In genomic region chr12:123973552-123974341, GRCh38 we compare ENCODE assay signal across 1 cellular context.
A peak's percentile ranks its signal among the peaks of the same experiment; 100 is the strongest.
TF ChIP-seq lines count a peak whose summit lies in the region.

No MANE protein-coding gene starts in this region.

TF ChIP-seq in K562, 482 proteins besides CTCF, POLR2A, EP300 and RAD21 (continued from another document and continues in another):
- TF ChIP-seq, protein P1, sequence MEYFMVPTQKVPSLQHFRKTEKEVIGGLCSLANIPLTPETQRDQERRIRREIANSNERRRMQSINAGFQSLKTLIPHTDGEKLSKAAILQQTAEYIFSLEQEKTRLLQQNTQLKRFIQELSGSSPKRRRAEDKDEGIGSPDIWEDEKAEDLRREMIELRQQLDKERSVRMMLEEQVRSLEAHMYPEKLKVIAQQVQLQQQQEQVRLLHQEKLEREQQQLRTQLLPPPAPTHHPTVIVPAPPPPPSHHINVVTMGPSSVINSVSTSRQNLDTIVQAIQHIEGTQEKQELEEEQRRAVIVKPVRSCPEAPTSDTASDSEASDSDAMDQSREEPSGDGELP (CRISPR knock-in tag; IDR thresholded peaks at IDR 0.05; ENCODE audit: borderline replicate concordance), result no peak; the same call in 1 of the 2 replicates
- TF ChIP-seq MCM2 (IDR thresholded peaks at IDR 0.05; ENCODE audit: low read depth) (no peak), HDAC1 (IDR thresholded peaks at IDR 0.05) (peak in 1 of 2 experiments; percentile 42; a peak in 1 of 4 replicates), GTF2F1 (IDR thresholded peaks at IDR 0.05; ENCODE audit: low read depth, low read length) (no peak), KDM2B (CRISPR knock-in tag; IDR thresholded peaks at IDR 0.05) (peak; percentile 69; the same call in 1 of the 2 replicates), ZNF445 (CRISPR knock-in tag; IDR thresholded peaks at IDR 0.05; ENCODE audit: low read depth) (no peak), PYGO2 (tag; IDR thresholded peaks at IDR 0.05) (no peak), ZNF263 (CRISPR knock-in tag; IDR thresholded peaks at IDR 0.05; ENCODE audit: borderline replicate concordance) (no peak), FOXK2 (conservative IDR thresholded peaks at IDR 0.05 in 1 of 2, IDR thresholded peaks at IDR 0.05 in 1 of 2; ENCODE audit: low read depth in 2 of 2) (peak; percentile 24 to 64; a peak in 1 of 4 replicates), TBP (optimal IDR thresholded peaks at IDR 0.05; ENCODE audit: low read depth, low read length) (no peak), UBTF (IDR thresholded peaks at IDR 0.05; ENCODE audit: borderline replicate concordance in 1 of 2, low read depth in 2 of 2, low read length in 2 of 2) (peak; percentile 48 to 92; a peak in 3 of 4 replicates), ZBTB1 (CRISPR knock-in tag; IDR thresholded peaks at IDR 0.05; ENCODE audit: borderline replicate concordance, low read depth) (no peak), TEAD1 (CRISPR knock-in tag; IDR thresholded peaks at IDR 0.05) (no peak), BCOR (IDR thresholded peaks at IDR 0.05) (peak; percentile 45; the same call in 1 of the 2 replicates), ZNF639 (CRISPR knock-in tag; conservative IDR thresholded peaks at IDR 0.05 in 1 of 2, IDR thresholded peaks at IDR 0.05 in 1 of 2) (no peak), ZFX (CRISPR knock-in tag; IDR thresholded peaks at IDR 0.05) (peak; percentile 35), KAT2B (IDR thresholded peaks at IDR 0.05; ENCODE audit: low read depth, low read length) (no peak), ID3 (CRISPR knock-in tag; IDR thresholded peaks at IDR 0.05) (no peak), ID3 (tag; IDR thresholded peaks at IDR 0.05) (no peak), TOE1 (IDR thresholded peaks at IDR 0.05; ENCODE audit: borderline replicate concordance) (0 out of 2 replicates have a peak, but pooled peaks have one; percentile 26), TOE1 (CRISPR knock-in tag; IDR thresholded peaks at IDR 0.05; ENCODE audit: borderline replicate concordance, low read depth) (no peak), MTA3 (IDR thresholded peaks at IDR 0.05; ENCODE audit: borderline replicate concordance) (no peak), E2F8 (IDR thresholded peaks at IDR 0.05; ENCODE audit: low read depth, partially characterized antibody) (no peak), CTBP1 (IDR thresholded peaks at IDR 0.05; ENCODE audit: borderline replicate concordance) (peak; percentile 77), MYBL2 (IDR thresholded peaks at IDR 0.05; ENCODE audit: low read depth) (no peak), MYBL2 (CRISPR knock-in tag; IDR thresholded peaks at IDR 0.05; ENCODE audit: borderline replicate concordance) (no peak), CREBBP (IDR thresholded peaks at IDR 0.05; ENCODE audit: low read depth, low read length) (no peak), ZNF175 (CRISPR knock-in tag; IDR thresholded peaks at IDR 0.05; ENCODE audit: low read depth) (no peak), BCL6 (CRISPR knock-in tag; IDR thresholded peaks at IDR 0.05) (no peak), ETV1 (tag; conservative IDR thresholded peaks at IDR 0.05; ENCODE audit: low read depth) (0 out of 2 replicates have a peak, but pooled peaks have one; percentile 26), MTA2 (IDR thresholded peaks at IDR 0.05; ENCODE audit: low read depth) (no peak), CHD1 (IDR thresholded peaks at IDR 0.05; ENCODE audit: low read length) (peak; percentile 72), HEY1 (CRISPR knock-in tag; IDR thresholded peaks at IDR 0.05; ENCODE audit: borderline replicate concordance) (no peak), ZNF217 (CRISPR knock-in tag; IDR thresholded peaks at IDR 0.05) (no peak)
- TF ChIP-seq, protein P2, sequence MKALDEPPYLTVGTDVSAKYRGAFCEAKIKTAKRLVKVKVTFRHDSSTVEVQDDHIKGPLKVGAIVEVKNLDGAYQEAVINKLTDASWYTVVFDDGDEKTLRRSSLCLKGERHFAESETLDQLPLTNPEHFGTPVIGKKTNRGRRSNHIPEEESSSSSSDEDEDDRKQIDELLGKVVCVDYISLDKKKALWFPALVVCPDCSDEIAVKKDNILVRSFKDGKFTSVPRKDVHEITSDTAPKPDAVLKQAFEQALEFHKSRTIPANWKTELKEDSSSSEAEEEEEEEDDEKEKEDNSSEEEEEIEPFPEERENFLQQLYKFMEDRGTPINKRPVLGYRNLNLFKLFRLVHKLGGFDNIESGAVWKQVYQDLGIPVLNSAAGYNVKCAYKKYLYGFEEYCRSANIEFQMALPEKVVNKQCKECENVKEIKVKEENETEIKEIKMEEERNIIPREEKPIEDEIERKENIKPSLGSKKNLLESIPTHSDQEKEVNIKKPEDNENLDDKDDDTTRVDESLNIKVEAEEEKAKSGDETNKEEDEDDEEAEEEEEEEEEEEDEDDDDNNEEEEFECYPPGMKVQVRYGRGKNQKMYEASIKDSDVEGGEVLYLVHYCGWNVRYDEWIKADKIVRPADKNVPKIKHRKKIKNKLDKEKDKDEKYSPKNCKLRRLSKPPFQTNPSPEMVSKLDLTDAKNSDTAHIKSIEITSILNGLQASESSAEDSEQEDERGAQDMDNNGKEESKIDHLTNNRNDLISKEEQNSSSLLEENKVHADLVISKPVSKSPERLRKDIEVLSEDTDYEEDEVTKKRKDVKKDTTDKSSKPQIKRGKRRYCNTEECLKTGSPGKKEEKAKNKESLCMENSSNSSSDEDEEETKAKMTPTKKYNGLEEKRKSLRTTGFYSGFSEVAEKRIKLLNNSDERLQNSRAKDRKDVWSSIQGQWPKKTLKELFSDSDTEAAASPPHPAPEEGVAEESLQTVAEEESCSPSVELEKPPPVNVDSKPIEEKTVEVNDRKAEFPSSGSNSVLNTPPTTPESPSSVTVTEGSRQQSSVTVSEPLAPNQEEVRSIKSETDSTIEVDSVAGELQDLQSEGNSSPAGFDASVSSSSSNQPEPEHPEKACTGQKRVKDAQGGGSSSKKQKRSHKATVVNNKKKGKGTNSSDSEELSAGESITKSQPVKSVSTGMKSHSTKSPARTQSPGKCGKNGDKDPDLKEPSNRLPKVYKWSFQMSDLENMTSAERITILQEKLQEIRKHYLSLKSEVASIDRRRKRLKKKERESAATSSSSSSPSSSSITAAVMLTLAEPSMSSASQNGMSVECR (CRISPR knock-in tag; IDR thresholded peaks at IDR 0.05), result no peak
- TF ChIP-seq, protein P3, sequence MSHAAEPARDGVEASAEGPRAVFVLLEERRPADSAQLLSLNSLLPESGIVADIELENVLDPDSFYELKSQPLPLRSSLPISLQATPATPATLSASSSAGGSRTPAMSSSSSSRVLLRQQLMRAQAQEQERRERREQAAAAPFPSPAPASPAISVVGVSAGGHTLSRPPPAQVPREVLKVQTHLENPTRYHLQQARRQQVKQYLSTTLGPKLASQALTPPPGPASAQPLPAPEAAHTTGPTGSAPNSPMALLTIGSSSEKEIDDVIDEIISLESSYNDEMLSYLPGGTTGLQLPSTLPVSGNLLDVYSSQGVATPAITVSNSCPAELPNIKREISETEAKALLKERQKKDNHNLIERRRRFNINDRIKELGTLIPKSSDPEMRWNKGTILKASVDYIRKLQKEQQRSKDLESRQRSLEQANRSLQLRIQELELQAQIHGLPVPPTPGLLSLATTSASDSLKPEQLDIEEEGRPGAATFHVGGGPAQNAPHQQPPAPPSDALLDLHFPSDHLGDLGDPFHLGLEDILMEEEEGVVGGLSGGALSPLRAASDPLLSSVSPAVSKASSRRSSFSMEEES (CRISPR knock-in tag; IDR thresholded peaks at IDR 0.05), result no peak
- TF ChIP-seq, protein P4, sequence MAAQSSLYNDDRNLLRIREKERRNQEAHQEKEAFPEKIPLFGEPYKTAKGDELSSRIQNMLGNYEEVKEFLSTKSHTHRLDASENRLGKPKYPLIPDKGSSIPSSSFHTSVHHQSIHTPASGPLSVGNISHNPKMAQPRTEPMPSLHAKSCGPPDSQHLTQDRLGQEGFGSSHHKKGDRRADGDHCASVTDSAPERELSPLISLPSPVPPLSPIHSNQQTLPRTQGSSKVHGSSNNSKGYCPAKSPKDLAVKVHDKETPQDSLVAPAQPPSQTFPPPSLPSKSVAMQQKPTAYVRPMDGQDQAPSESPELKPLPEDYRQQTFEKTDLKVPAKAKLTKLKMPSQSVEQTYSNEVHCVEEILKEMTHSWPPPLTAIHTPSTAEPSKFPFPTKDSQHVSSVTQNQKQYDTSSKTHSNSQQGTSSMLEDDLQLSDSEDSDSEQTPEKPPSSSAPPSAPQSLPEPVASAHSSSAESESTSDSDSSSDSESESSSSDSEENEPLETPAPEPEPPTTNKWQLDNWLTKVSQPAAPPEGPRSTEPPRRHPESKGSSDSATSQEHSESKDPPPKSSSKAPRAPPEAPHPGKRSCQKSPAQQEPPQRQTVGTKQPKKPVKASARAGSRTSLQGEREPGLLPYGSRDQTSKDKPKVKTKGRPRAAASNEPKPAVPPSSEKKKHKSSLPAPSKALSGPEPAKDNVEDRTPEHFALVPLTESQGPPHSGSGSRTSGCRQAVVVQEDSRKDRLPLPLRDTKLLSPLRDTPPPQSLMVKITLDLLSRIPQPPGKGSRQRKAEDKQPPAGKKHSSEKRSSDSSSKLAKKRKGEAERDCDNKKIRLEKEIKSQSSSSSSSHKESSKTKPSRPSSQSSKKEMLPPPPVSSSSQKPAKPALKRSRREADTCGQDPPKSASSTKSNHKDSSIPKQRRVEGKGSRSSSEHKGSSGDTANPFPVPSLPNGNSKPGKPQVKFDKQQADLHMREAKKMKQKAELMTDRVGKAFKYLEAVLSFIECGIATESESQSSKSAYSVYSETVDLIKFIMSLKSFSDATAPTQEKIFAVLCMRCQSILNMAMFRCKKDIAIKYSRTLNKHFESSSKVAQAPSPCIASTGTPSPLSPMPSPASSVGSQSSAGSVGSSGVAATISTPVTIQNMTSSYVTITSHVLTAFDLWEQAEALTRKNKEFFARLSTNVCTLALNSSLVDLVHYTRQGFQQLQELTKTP (IDR thresholded peaks at IDR 0.05; ENCODE audit: low read depth in 1 of 2, partially characterized antibody in 2 of 2), result peak in 1 of 2 experiments; percentile 70
- TF ChIP-seq, protein P5, sequence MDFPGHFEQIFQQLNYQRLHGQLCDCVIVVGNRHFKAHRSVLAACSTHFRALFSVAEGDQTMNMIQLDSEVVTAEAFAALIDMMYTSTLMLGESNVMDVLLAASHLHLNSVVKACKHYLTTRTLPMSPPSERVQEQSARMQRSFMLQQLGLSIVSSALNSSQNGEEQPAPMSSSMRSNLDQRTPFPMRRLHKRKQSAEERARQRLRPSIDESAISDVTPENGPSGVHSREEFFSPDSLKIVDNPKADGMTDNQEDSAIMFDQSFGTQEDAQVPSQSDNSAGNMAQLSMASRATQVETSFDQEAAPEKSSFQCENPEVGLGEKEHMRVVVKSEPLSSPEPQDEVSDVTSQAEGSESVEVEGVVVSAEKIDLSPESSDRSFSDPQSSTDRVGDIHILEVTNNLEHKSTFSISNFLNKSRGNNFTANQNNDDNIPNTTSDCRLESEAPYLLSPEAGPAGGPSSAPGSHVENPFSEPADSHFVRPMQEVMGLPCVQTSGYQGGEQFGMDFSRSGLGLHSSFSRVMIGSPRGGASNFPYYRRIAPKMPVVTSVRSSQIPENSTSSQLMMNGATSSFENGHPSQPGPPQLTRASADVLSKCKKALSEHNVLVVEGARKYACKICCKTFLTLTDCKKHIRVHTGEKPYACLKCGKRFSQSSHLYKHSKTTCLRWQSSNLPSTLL (IDR thresholded peaks at IDR 0.05), result no peak
